1 cellular context compared by ENCODE assay signal in genomic region chr10:103350175-103350521, GRCh38.
TF ChIP-seq lines count a peak whose summit lies in the region.

No MANE protein-coding gene starts in this region.

TF ChIP-seq in endothelial cell of umbilical vein, 7 proteins besides CTCF, POLR2A, EP300 and RAD21 (continued from another document):
- TF ChIP-seq MYC (IDR thresholded peaks at IDR 0.05; ENCODE audit: low read depth, low read length): no peak
- no peak for TF ChIP-seq POLR2AphosphoS5 (IDR thresholded peaks at IDR 0.05; ENCODE audit: insufficient read depth, low read depth, low read length)
